In the genomic region with DNA sequence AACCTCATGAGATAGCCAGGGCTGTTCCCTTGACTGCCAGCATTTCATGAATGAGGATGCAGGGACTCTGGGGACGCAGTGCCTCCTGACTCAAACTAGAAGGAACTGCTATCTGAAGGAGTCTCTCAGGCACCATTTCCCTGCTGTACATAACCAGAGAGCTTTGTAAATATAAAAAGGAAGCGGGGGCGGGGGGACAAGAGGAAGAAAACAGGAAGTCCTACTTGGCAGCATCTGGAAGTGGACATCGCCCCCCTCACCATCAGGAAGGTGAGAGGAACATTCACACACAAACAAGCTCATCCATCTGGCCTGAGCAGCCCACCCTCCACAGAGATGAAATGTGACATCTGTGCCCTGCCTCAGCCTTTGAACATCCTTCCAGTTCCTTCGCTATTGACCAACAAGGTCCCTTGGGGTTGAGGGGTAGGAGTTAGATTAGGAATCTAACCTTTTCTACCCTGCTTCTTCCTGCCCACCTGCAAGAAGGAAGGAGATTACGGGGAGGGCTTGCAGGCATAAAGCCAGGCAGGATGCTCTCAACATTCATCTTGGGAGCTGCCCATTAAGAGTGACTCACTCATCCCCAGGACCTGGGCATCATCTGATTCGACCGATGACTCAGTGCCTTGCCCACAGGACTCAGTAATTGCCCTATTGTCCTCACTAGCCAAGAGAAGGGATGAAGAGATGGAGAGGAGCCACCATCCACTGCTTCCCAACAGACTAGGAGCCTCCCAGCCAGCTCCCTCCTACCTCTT, we compare ENCODE assay signal across 9 cellular contexts. TPM values are rescaled to one million over a fixed set of nuclear protein-coding genes. Genes with fewer than 3 reads are reported as not detected.
DNase-seq lines count a peak whose midpoint lies in the region; ATAC-seq and TF ChIP-seq lines count a peak whose summit lies in the region.
"Had no signal": no experiment of that assay in that cellular context is flagged by ENCODE, and none has a peak within 500 bp of the region (broad histone marks: within the 10 kb centered on the region; RNA-seq: fewer than 3 reads in every experiment).

No MANE protein-coding gene starts in this region.

- DNase-seq in ACHN (peak; percentile 59), HK-2 (ENCODE audit: unreplicated experiment) (peak; percentile 42), astrocyte of the hippocampus (ENCODE audit: low read depth, low spot score) (peak; percentile 77), lower leg skin (ENCODE audit: low spot score in 2 of 2) (peak; percentile 57 to 89), NAMALWA (ENCODE audit: low spot score) (no peak), DMS153 (lab: John Stamatoyannopoulos, UW) (no peak)
- DNase-seq: NCI-H748 treated with DMSO at 0.1 percent for 48 hours had no signal

- no peak for TF ChIP-seq POLR2A in lower leg skin (IDR thresholded peaks at IDR 0.05)

- ATAC-seq in GM19397 (IDR thresholded peaks at IDR 0.05; ENCODE audit: unreplicated experiment) (no peak), GM19452 (IDR thresholded peaks at IDR 0.05; ENCODE audit: unreplicated experiment) (no peak)

- TF ChIP-seq CTCF in lower leg skin (IDR thresholded peaks at IDR 0.05) = no peak

- WGBS in lower leg skin, 2 donors = 53 to 55% methylated on average over 8 of the region's 8 CpGs

- intact Hi-C loops in lower leg skin (cut with DNase I; ENCODE audit: low total_unique reads) = no loop called here

- no peak overlapping the region for H3K4me3 ChIP-seq in lower leg skin (ENCODE audit: low read depth, poor library complexity, severe bottlenecking)

- in situ Hi-C loops in ACHN (cut with HindIII; ENCODE audit: low pct_ligation_motif_present, low pct_unique_long_range_greater_than_20kb, low sequenced_read_pairs) = no loop called here

RNA-seq across cellular contexts. Expression of gene SH3BP5, which starts 31.9 kb away (rescaled TPM):
- total RNA-seq in lower leg skin = 10 to 100 TPM; 10.7 to 30.3 (median 18.5) TPM

Comparison
In these comparisons a context has a peak if more than half of its experiments do, and no peak if none do; other contexts are left out.
1. DNase-seq: peak in ACHN (single experiment), HK-2 (single experiment), astrocyte of the hippocampus (single experiment) and lower leg skin (2 of 2); none in NAMALWA (single experiment) and DMS153 (single experiment).